Comparison of ENCODE assay signal across 7 cellular contexts in genomic region chr10:16685551-16685950, GRCh38.
"Had no signal": no experiment of that assay in that cellular context is flagged by ENCODE, and none has a peak within 500 bp of the region (broad histone marks: within the 10 kb centered on the region; RNA-seq: fewer than 3 reads in every experiment).

No MANE protein-coding gene starts in this region.

- ATAC-seq: HepG2, K562 had no signal

- DNase-seq: IMR-90, KBM-7, KG1 had no signal

- FAIRE-seq: HepG2, HTR-8/SVneo, K562 had no signal

- H3K4me3 ChIP-seq: K562 had no signal

- H3K27ac ChIP-seq: HL-60 had no signal
